8 cellular contexts compared by ENCODE assay signal in genomic region chr9:89604463-89605180, GRCh38. TPM values are rescaled to one million over a fixed set of nuclear protein-coding genes. Genes with fewer than 3 reads are reported as not detected.
DNase-seq lines count a peak whose midpoint lies in the region; ATAC-seq and TF ChIP-seq lines count a peak whose summit lies in the region.

A gene with protein sequence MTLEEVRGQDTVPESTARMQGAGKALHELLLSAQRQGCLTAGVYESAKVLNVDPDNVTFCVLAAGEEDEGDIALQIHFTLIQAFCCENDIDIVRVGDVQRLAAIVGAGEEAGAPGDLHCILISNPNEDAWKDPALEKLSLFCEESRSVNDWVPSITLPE (plus strand): TSS chr9:89605012. CDS start chr9:89605122, 110 bp downstream.

- H3K27me3 ChIP-seq in HUES64 (ENCODE audit: insufficient read depth, low read length) = peaks cover 68% of the 10 kb centered on the region
- no peaks in the 10 kb centered on the region for H3K27me3 ChIP-seq in naive thymus-derived CD4-positive, alpha-beta T cell (ENCODE audit: control insufficient read depth in 2 of 2, insufficient read depth in 2 of 2, low read length in 2 of 2)

- H3K9me2 ChIP-seq in OCI-LY7 (ENCODE audit: insufficient read depth, low read length) = no peaks in the 10 kb centered on the region

- ATAC-seq in GM18907 (IDR thresholded peaks at IDR 0.05; ENCODE audit: unreplicated experiment) = peak; percentile 49
- ATAC-seq in naive thymus-derived CD4-positive, alpha-beta T cell = peak; percentile 82

- H3K4me1 ChIP-seq in HUES64 (ENCODE audit: insufficient read depth, low read length) (peaks cover 20% of the 10 kb centered on the region), OCI-LY7 (ENCODE audit: insufficient read depth, low read length, poor library complexity, severe bottlenecking) (peaks cover 13% of the 10 kb centered on the region)
- H3K4me1 ChIP-seq in naive thymus-derived CD4-positive, alpha-beta T cell (ENCODE audit: control insufficient read depth in 2 of 2, insufficient read depth in 2 of 2, low read length in 2 of 2) = peaks cover 12 to 23% of the 10 kb centered on the region in 2 donors

- H3K36me3 Mint-ChIP-seq in activated T-helper 1 cell treated with anti-CD3 and anti-CD28 coated beads, Interleukin-12 subunit alpha, Interleukin-12 subunit beta, Interleukin-2, Interleukin-4 antibody, amounts not matched to agents 30 ng/mL and 10 ng/mL and 1 ng/mL, durations not matched to agents 14 hours and 24 hours and 36 hours (ENCODE audit: low read depth) = peaks cover 29% of the 10 kb centered on the region
- peaks cover 0 to 21% (median 0%) of the 10 kb centered on the region in 5 donors for H3K36me3 Mint-ChIP-seq in naive thymus-derived CD4-positive, alpha-beta T cell

- WGBS in HUES64 = under 1% methylated on average over 40 of the region's 41 CpGs

- peak within 1 kb of the TSS; percentile 92 for H3K4me3 Mint-ChIP-seq in activated T-helper 1 cell treated with anti-CD3 and anti-CD28 coated beads, Interleukin-12 subunit alpha, Interleukin-12 subunit beta, Interleukin-2, Interleukin-4 antibody, amounts not matched to agents 30 ng/mL and 10 ng/mL and 1 ng/mL, durations not matched to agents 14 hours and 24 hours and 36 hours
- H3K4me3 Mint-ChIP-seq in naive thymus-derived CD4-positive, alpha-beta T cell = peak within 1 kb of the TSS; percentile 79 to 92 (median 88)

- H3K9ac ChIP-seq in HUES64 (ENCODE audit: low read depth, low read length) = peak within 1 kb of the TSS; percentile 75

- H4K20me1 ChIP-seq in OCI-LY7 (ENCODE audit: insufficient read depth, low read length) = 0 out of 2 replicates have a peak, but pooled peaks cover 5% of the 10 kb centered on the region

- H2AFZ ChIP-seq in OCI-LY7 (ENCODE audit: low read length) = no peak within 1 kb of the TSS

- CTCF ChIA-PET in OCI-LY7 (lab: Charles Lee; ENCODE audit: unreplicated experiment) = no interaction called here
- CTCF ChIA-PET in naive thymus-derived CD4-positive, alpha-beta T cell (lab: Charles Lee) = interaction anchor here (1.1 to 2.9 kb wide), 3 partner anchors 10 to 497 kb away, joined by 4 to 12 read pairs (median 5); no protein-coding TSS in a partner anchor

- BruUV-seq in OCI-LY7 (replicated peaks; lab: Mats Ljungman, UMichigan) = no TSS peak

- H3K4me1 Mint-ChIP-seq in activated T-helper 1 cell treated with anti-CD3 and anti-CD28 coated beads, Interleukin-12 subunit alpha, Interleukin-12 subunit beta, Interleukin-2, Interleukin-4 antibody, amounts not matched to agents 30 ng/mL and 10 ng/mL and 1 ng/mL, durations not matched to agents 14 hours and 24 hours and 36 hours (ENCODE audit: low read depth) = peaks cover 36% of the 10 kb centered on the region
- H3K4me1 Mint-ChIP-seq in naive thymus-derived CD4-positive, alpha-beta T cell = peaks cover 0 to 36% (median 23%) of the 10 kb centered on the region in 7 donors

- intact Hi-C loops in OCI-LY7 (cut with micrococcal nuclease; ENCODE audit: unreplicated experiment) = loop anchor here (5.0 kb wide), 4 partner anchors 138 to 393 kb away; no protein-coding TSS in a partner anchor
- intact Hi-C loops in activated T-helper 1 cell treated with anti-CD3 and anti-CD28 coated beads, Interleukin-12 subunit alpha, Interleukin-12 subunit beta, Interleukin-2, Interleukin-4 antibody, amounts not matched to agents 30 ng/mL and 10 ng/mL and 1 ng/mL, durations not matched to agents 14 hours and 24 hours and 36 hours (cut with micrococcal nuclease) = loop anchor here (1.0 to 2.0 kb wide), 6 partner anchors 97 to 440 kb away; partner anchors contain the start of genes CKS2 and SECISBP2
- intact Hi-C loops in naive thymus-derived CD4-positive, alpha-beta T cell (cut with micrococcal nuclease) = loop anchor here (1.0 to 5.0 kb wide), 10 partner anchors 52 to 1818 kb away; partner anchors contain the start of genes CKS2 (in 2 of the 2), SECISBP2 (in 2 of the 2), CDK20 (in 1 of the 2) and NFIL3 (in 1 of the 2)

- no peak for TF ChIP-seq CTCF in OCI-LY7 (conservative IDR thresholded peaks at IDR 0.05; ENCODE audit: low read length)

- peaks cover 10% of the 10 kb centered on the region for H3K27me3 Mint-ChIP-seq in activated T-helper 1 cell treated with anti-CD3 and anti-CD28 coated beads, Interleukin-12 subunit alpha, Interleukin-12 subunit beta, Interleukin-2, Interleukin-4 antibody, amounts not matched to agents 30 ng/mL and 10 ng/mL and 1 ng/mL, durations not matched to agents 14 hours and 24 hours and 36 hours (ENCODE audit: insufficient read depth)
- peaks cover 0 to 25% (median 0%) of the 10 kb centered on the region in 5 donors for H3K27me3 Mint-ChIP-seq in naive thymus-derived CD4-positive, alpha-beta T cell

- peaks cover 2% of the 10 kb centered on the region; the same call in 1 of the 2 replicates for H3K36me3 ChIP-seq in HUES64 (ENCODE audit: insufficient read depth, low read length)
- H3K36me3 ChIP-seq in OCI-LY7 (ENCODE audit: insufficient read depth, low read length) = no peaks in the 10 kb centered on the region
- no peaks in the 10 kb centered on the region for H3K36me3 ChIP-seq in naive thymus-derived CD4-positive, alpha-beta T cell (ENCODE audit: control insufficient read depth in 2 of 3, insufficient read depth in 3 of 3, low read length in 3 of 3)

- peak within 1 kb of the TSS; percentile 59 for H3K4me2 ChIP-seq in OCI-LY7 (ENCODE audit: low read length)

- H3K9me3 Mint-ChIP-seq in activated T-helper 1 cell treated with anti-CD3 and anti-CD28 coated beads, Interleukin-12 subunit alpha, Interleukin-12 subunit beta, Interleukin-2, Interleukin-4 antibody, amounts not matched to agents 30 ng/mL and 10 ng/mL and 1 ng/mL, durations not matched to agents 14 hours and 24 hours and 36 hours = no peaks in the 10 kb centered on the region
- no peaks in the 10 kb centered on the region for H3K9me3 Mint-ChIP-seq in naive thymus-derived CD4-positive, alpha-beta T cell

- POLR2A ChIA-PET in OCI-LY7 (lab: Charles Lee) = no interaction called here
- POLR2A ChIA-PET in naive thymus-derived CD4-positive, alpha-beta T cell (lab: Charles Lee) = interaction anchor here (0.6 to 0.8 kb wide), 2 partner anchors 9 to 501 kb away, joined by 3 read pairs; no protein-coding TSS in a partner anchor

- H3K9me3 ChIP-seq in HUES64 (ENCODE audit: insufficient read depth, low read depth, low read length) (no peaks in the 10 kb centered on the region), OCI-LY7 (ENCODE audit: low read length) (no peaks in the 10 kb centered on the region)
- H3K9me3 ChIP-seq in naive thymus-derived CD4-positive, alpha-beta T cell (ENCODE audit: control insufficient read depth in 2 of 3, low read length in 3 of 3) = no peaks in the 10 kb centered on the region

- peak within 1 kb of the TSS; percentile 91 for H3K27ac Mint-ChIP-seq in activated T-helper 1 cell treated with anti-CD3 and anti-CD28 coated beads, Interleukin-12 subunit alpha, Interleukin-12 subunit beta, Interleukin-2, Interleukin-4 antibody, amounts not matched to agents 30 ng/mL and 10 ng/mL and 1 ng/mL, durations not matched to agents 14 hours and 24 hours and 36 hours
- H3K27ac Mint-ChIP-seq in naive thymus-derived CD4-positive, alpha-beta T cell = peak within 1 kb of the TSS in 8 of 9 donors; percentile 57 to 91 (median 72)

- no peaks in the 10 kb centered on the region for H3K79me2 ChIP-seq in OCI-LY7 (ENCODE audit: insufficient read depth, low read depth, low read length)

- peak within 1 kb of the TSS; percentile 66 for H3K4me3 ChIP-seq in HUES64 (ENCODE audit: low read length)
- peak within 1 kb of the TSS; percentile 31 for H3K4me3 ChIP-seq in OCI-LY7 (ENCODE audit: low read depth, low read length, poor library complexity, severe bottlenecking)
- H3K4me3 ChIP-seq in naive thymus-derived CD4-positive, alpha-beta T cell (ENCODE audit: low read length) = peak within 1 kb of the TSS; percentile 72

- peak within 1 kb of the TSS; percentile 89; the same call in 1 of the 2 replicates for H3K27ac ChIP-seq in HUES64 (ENCODE audit: low read depth, low read length)
- H3K27ac ChIP-seq in OCI-LY7 (ENCODE audit: low read depth, low read length, poor library complexity, severe bottlenecking) = no peak within 1 kb of the TSS
- peak within 1 kb of the TSS; percentile 36 for H3K27ac ChIP-seq in naive thymus-derived CD4-positive, alpha-beta T cell (ENCODE audit: low read depth, low read length)

- DNase-seq in 8988T (peak; percentile 60), OCI-LY7 (ENCODE audit: low spot score) (no peak), fibroblast of gingiva (ENCODE audit: low read depth) (peak; percentile 72)
- DNase-seq in activated T-helper 1 cell treated with anti-CD3 and anti-CD28 coated beads, Interleukin-12 subunit alpha, Interleukin-12 subunit beta, Interleukin-2, Interleukin-4 antibody, amounts not matched to agents 30 ng/mL and 10 ng/mL and 1 ng/mL, durations not matched to agents 14 hours and 24 hours and 36 hours (ENCODE audit: low spot score) = peak; percentile 97
- DNase-seq in naive thymus-derived CD4-positive, alpha-beta T cell = peak; percentile 66 to 96 (median 80)
- DNase-seq in stimulated activated CD8-positive, alpha-beta memory T cell treated with anti-CD3 and anti-CD28 coated beads, Interleukin-7, amount 100 ng/mL, for 48 hours (ENCODE audit: extremely low read depth in 1 of 2, low read depth in 1 of 2) = peak; percentile 60 to 84

RNA-seq across cellular contexts. Expression of the gene that starts here (rescaled TPM):
- polyA plus RNA-seq in HUES64 (2013, experiment 1 of 2) = 3.3 TPM
- 3.8 TPM for polyA plus RNA-seq in HUES64 (2013, experiment 2 of 2)
- not detected in 2 replicates for total RNA-seq in OCI-LY7 (2014; rRNA removed; shearing (Covaris generic))
- not detected in 2 replicates for total RNA-seq in OCI-LY7 (2022)
- 36.6 and 37.2 TPM in 2 replicates for total RNA-seq in activated T-helper 1 cell treated with anti-CD3 and anti-CD28 coated beads, Interleukin-12 subunit alpha, Interleukin-12 subunit beta, Interleukin-2, Interleukin-4 antibody, amounts not matched to agents 30 ng/mL and 10 ng/mL and 1 ng/mL, durations not matched to agents 14 hours and 24 hours and 36 hours
- 10 to 100 TPM in 1 of 5 experiments, 1 to 10 TPM in 3, under 1 TPM in 1; 0.59 to 18.7 (median 4.7) TPM for total RNA-seq in naive thymus-derived CD4-positive, alpha-beta T cell
- polyA plus RNA-seq in naive thymus-derived CD4-positive, alpha-beta T cell = under 1 TPM in 1 of 2 donors, not detected in 1; 0.51 TPM
